Comparison of ENCODE assay signal across 9 cellular contexts in genomic region chr12:57840701-57841100, GRCh38. TPM values are rescaled to one million over a fixed set of nuclear protein-coding genes. Genes with fewer than 3 reads are reported as not detected.
A peak's percentile ranks its signal among the peaks of the same experiment; 100 is the strongest.
DNase-seq lines count a peak whose midpoint lies in the region; ATAC-seq and TF ChIP-seq lines count a peak whose summit lies in the region.
"Had no signal": no experiment of that assay in that cellular context is flagged by ENCODE, and none has a peak within 500 bp of the region (broad histone marks: within the 10 kb centered on the region; RNA-seq: fewer than 3 reads in every experiment).

No MANE protein-coding gene starts in this region.

- TF ChIP-seq CTCF in esophagus muscularis mucosa (IDR thresholded peaks at IDR 0.05) (no peak), stomach (IDR thresholded peaks at IDR 0.05) (no peak), lower leg skin (IDR thresholded peaks at IDR 0.05) (no peak)

- H3K27ac ChIP-seq in esophagus muscularis mucosa (replicated peaks in 1 of 4) (peak overlapping the region; percentile 16 to 100 (median 83)), stomach (peak overlapping the region in 4 of 5 donors; percentile 65 to 100 (median 98))

- TF ChIP-seq POLR2A in esophagus muscularis mucosa (IDR thresholded peaks at IDR 0.05; ENCODE audit: low read depth) (no peak), stomach (IDR thresholded peaks at IDR 0.05) (no peak), lower leg skin (IDR thresholded peaks at IDR 0.05) (no peak)

- H3K4me1 ChIP-seq in esophagus muscularis mucosa (peaks cover 87 to 90% (median 88%) of the 10 kb centered on the region in 4 donors), stomach (peaks cover 88 to 92% (median 91%) of the 10 kb centered on the region in 4 donors)

- no peaks in the 10 kb centered on the region for H3K9me3 ChIP-seq in esophagus muscularis mucosa
- no peaks in the 10 kb centered on the region for H3K9me3 ChIP-seq in stomach

- intact Hi-C loops in esophagus muscularis mucosa (cut with DNase I) (no loop called here), stomach (cut with DNase I; ENCODE audit: low total_unique reads) (loop anchor here (5.0 kb wide), 1 partner anchor 57 kb away; no protein-coding TSS in a partner anchor), lower leg skin (cut with DNase I; ENCODE audit: low total_unique reads) (no loop called here)

- H3K27me3 ChIP-seq in esophagus muscularis mucosa = no peaks in the 10 kb centered on the region
- H3K27me3 ChIP-seq in stomach = no peaks in the 10 kb centered on the region

- TF ChIP-seq EP300 in esophagus muscularis mucosa (IDR thresholded peaks at IDR 0.05) (no peak), stomach (IDR thresholded peaks at IDR 0.05) (no peak)

- DNase-seq in NCI-H748 (lab: John Stamatoyannopoulos, UW; ENCODE audit: unreplicated experiment) (peak; percentile 39), NCI-H748 treated with DMSO at 0.1 percent for 48 hours (lab: John Stamatoyannopoulos, UW) (no peak), RPMI8226 (peak; percentile 84), esophagus muscularis mucosa (ENCODE audit: extremely low spot score) (no peak), stomach (peak; percentile 52), lower leg skin (ENCODE audit: low spot score in 2 of 2) (no peak)
- DNase-seq in activated CD4-positive, CD25-positive, alpha-beta regulatory T cell treated with anti-CD3 and anti-CD28 coated beads, Interleukin-2, amount 50 U/mL, for 72 hours = no peak
- DNase-seq: stimulated activated CD4-positive, alpha-beta T cell treated with anti-CD3 and anti-CD28 coated beads, Interleukin-2, amount 100 ng/mL, for 24 hours had no signal

- H3K4me3 ChIP-seq in esophagus muscularis mucosa = peak overlapping the region; percentile 10 to 99 (median 50)
- H3K4me3 ChIP-seq in stomach = peak overlapping the region in 2 of 4 donors; percentile 5 to 80
- H3K4me3 ChIP-seq in lower leg skin (ENCODE audit: low read depth, poor library complexity, severe bottlenecking) = no peak overlapping the region

- 13% methylated on average over 3 of the region's 3 CpGs for WGBS in esophagus muscularis mucosa
- WGBS in stomach, 5 donors = 13 to 22% (median 22%) methylated on average over 3 of the region's 3 CpGs
- WGBS in lower leg skin, 2 donors = 15 to 16% methylated on average over 3 of the region's 3 CpGs

- no peak for ATAC-seq in HG03135 (IDR thresholded peaks at IDR 0.05; ENCODE audit: unreplicated experiment)

- H3K36me3 ChIP-seq in esophagus muscularis mucosa (no peaks in the 10 kb centered on the region), stomach (peaks cover 0 to 3% (median 0%) of the 10 kb centered on the region in 4 donors)

RNA-seq across cellular contexts. Expression of gene CTDSP2, which starts 5.8 kb away (rescaled TPM):
- 100 to 1,000 TPM; 127 to 249 (median 196) TPM for total RNA-seq in esophagus muscularis mucosa
- 100 to 1,000 TPM in 2 of 5 donors, 10 to 100 TPM in 3; 64.6 to 152 (median 82.4) TPM for total RNA-seq in stomach
- 10 to 100 TPM; 28.4 to 67.4 (median 65.4) TPM for polyA plus RNA-seq in stomach
- 100 to 1,000 TPM; 129 to 174 (median 169) TPM for total RNA-seq in lower leg skin

RNA-seq across cellular contexts. Expression of gene AVIL, which starts 22.2 kb away (rescaled TPM):
- total RNA-seq in esophagus muscularis mucosa (1 to 10 TPM; 2.2 to 5.8 (median 2.8) TPM), stomach (1 to 10 TPM in 4 of 5 donors, under 1 TPM in 1; 0.45 to 5.8 (median 4.1) TPM), lower leg skin (1 to 10 TPM; 1.6 to 4.6 (median 2.8) TPM)
- 1 to 10 TPM; 1.5 to 5.9 (median 2.3) TPM for polyA plus RNA-seq in stomach

RNA-seq across cellular contexts. Expression of gene TSFM, which starts 58.1 kb away (rescaled TPM):
- 10 to 100 TPM; 17.6 to 38.4 (median 29.2) TPM for total RNA-seq in esophagus muscularis mucosa
- 10 to 100 TPM in 2 of 5 donors, 1 to 10 TPM in 3; 2.3 to 13.8 (median 8.0) TPM for total RNA-seq in stomach
- polyA plus RNA-seq in stomach = 10 to 100 TPM; 32.0 to 39.3 (median 37.0) TPM
- total RNA-seq in lower leg skin = 10 to 100 TPM; 29.6 to 41.6 (median 34.5) TPM

Comparison
In these comparisons a context has a peak if more than half of its experiments do, and no peak if none do; other contexts are left out.
1. DNase-seq: peak in NCI-H748 (single experiment), RPMI8226 (single experiment) and stomach (single experiment); none in NCI-H748 treated with DMSO at 0.1 percent for 48 hours (single experiment), esophagus muscularis mucosa (single experiment), lower leg skin (0 of 2) and activated CD4-positive, CD25-positive, alpha-beta regulatory T cell treated with anti-CD3 and anti-CD28 coated beads, Interleukin-2, amount 50 U/mL, for 72 hours (single experiment).